ENCODE assay signal across 13 cellular contexts in genomic region chr14:99244960-99245340, GRCh38. TPM values are rescaled to one million over a fixed set of nuclear protein-coding genes. Genes with fewer than 3 reads are reported as not detected.
DNase-seq lines count a peak whose midpoint lies in the region; TF ChIP-seq lines count a peak whose summit lies in the region.
"Had no signal": no experiment of that assay in that cellular context is flagged by ENCODE, and none has a peak within 500 bp of the region (broad histone marks: within the 10 kb centered on the region; RNA-seq: fewer than 3 reads in every experiment).

No MANE protein-coding gene starts in this region.

- H3K79me2 ChIP-seq in mesendoderm (ENCODE audit: control insufficient read depth, insufficient read depth, low read length): peaks cover 51% of the 10 kb centered on the region

- H3K27me3 ChIP-seq in mesendoderm (ENCODE audit: insufficient read depth, low read length, poor library complexity) (no peaks in the 10 kb centered on the region), transverse colon (peaks cover 37% of the 10 kb centered on the region)

- intact Hi-C loops in transverse colon (cut with DNase I; ENCODE audit: low total_unique reads): no loop called here

- no peak for TF ChIP-seq POLR2A in transverse colon (IDR thresholded peaks at IDR 0.05)

- peak overlapping the region; percentile 77 for H3K18ac ChIP-seq in mesendoderm (ENCODE audit: low read length)

- H2BK15ac ChIP-seq in mesendoderm (replicated peaks; ENCODE audit: low read depth): no peak overlapping the region

- no peak overlapping the region for H3K23ac ChIP-seq in mesendoderm (ENCODE audit: low read length)

- no peak overlapping the region for H3K4me3 ChIP-seq in mesendoderm (ENCODE audit: low read length)
- H3K4me3 ChIP-seq in transverse colon: no peak overlapping the region
- H3K4me3 ChIP-seq: PC-9 had no signal

- H3K4me1 ChIP-seq in mesendoderm (ENCODE audit: control insufficient read depth, low read depth, low read length) (peaks cover 27% of the 10 kb centered on the region), transverse colon (peaks cover 0 to 16% (median 13%) of the 10 kb centered on the region in 4 donors)

- no peak for TF ChIP-seq EP300 in transverse colon (IDR thresholded peaks at IDR 0.05; ENCODE audit: low read depth)

- no peak for DNase-seq in activated naive CD4-positive, alpha-beta T cell (lab: John Stamatoyannopoulos, UW)
- DNase-seq in mesendoderm (peak; percentile 58), transverse colon (no peak), activated gamma-delta T cell (lab: John Stamatoyannopoulos, UW) (no peak), T1000 (lab: John Stamatoyannopoulos, UW) (no peak)
- no peak for DNase-seq in activated CD4-positive, CD25-positive, alpha-beta regulatory T cell treated with anti-CD3 and anti-CD28 coated beads, Interleukin-2, amount 50 U/mL, for 72 hours
- DNase-seq: central memory CD4-positive, alpha-beta T cell; left cardiac atrium; NCI-H345; PC-9; stimulated activated CD4-positive, alpha-beta T cell treated with anti-CD3 and anti-CD28 coated beads, Interleukin-15, amount 100 ng/mL, for 24 hours had no signal

- H2BK5ac ChIP-seq in mesendoderm (ENCODE audit: low read length): peak overlapping the region; percentile 81

- H3K56ac ChIP-seq in mesendoderm (ENCODE audit: low read length): peak overlapping the region; percentile 96

- H2AK5ac ChIP-seq in mesendoderm (ENCODE audit: low read length): no peak overlapping the region

- in situ Hi-C loops in transverse colon (cut with MboI; ENCODE audit: low pct_ligation_motif_present in 1 of 4, low pct_unique_long_range_greater_than_20kb in 1 of 4, low sequenced_read_pairs in 3 of 4): no loop called here

- peaks cover 7% of the 10 kb centered on the region for H3K36me3 Mint-ChIP-seq in activated naive CD4-positive, alpha-beta T cell treated with anti-CD3 and anti-CD28 coated beads, Interleukin-2, amount 50 U/mL, for 24 hours
- H3K36me3 Mint-ChIP-seq in brain: peaks cover 4% of the 10 kb centered on the region

- peaks cover 13% of the 10 kb centered on the region for H3K79me1 ChIP-seq in mesendoderm (ENCODE audit: low read length)

- H4K8ac ChIP-seq in mesendoderm (ENCODE audit: low read depth, low read length): no peak overlapping the region

- peak overlapping the region; percentile 92 for H3K4me3 Mint-ChIP-seq in activated naive CD4-positive, alpha-beta T cell treated with anti-CD3 and anti-CD28 coated beads, Interleukin-2, amount 50 U/mL, for 24 hours
- peak overlapping the region; percentile 30 to 84 (median 75) for H3K4me3 Mint-ChIP-seq in brain

- peak overlapping the region; percentile 90 for H3K9ac ChIP-seq in mesendoderm (ENCODE audit: low read length)

- peak overlapping the region; percentile 100 for H3K27ac Mint-ChIP-seq in activated naive CD4-positive, alpha-beta T cell treated with anti-CD3 and anti-CD28 coated beads, Interleukin-2, amount 50 U/mL, for 24 hours
- H3K27ac Mint-ChIP-seq in brain: peak overlapping the region in 4 of 5 experiments; percentile 70 to 90 (median 88)

- H3K36me3 ChIP-seq in mesendoderm (ENCODE audit: control insufficient read depth, insufficient read depth, low read length) (no peaks in the 10 kb centered on the region), transverse colon (no peaks in the 10 kb centered on the region)

- H2BK120ac ChIP-seq in mesendoderm (ENCODE audit: low read depth, low read length): peak overlapping the region; percentile 68

- H3K27ac ChIP-seq in mesendoderm (ENCODE audit: low read depth, low read length) (peak overlapping the region; percentile 74), transverse colon (peak overlapping the region; percentile 13 to 30 (median 20))
- H3K27ac ChIP-seq: PC-9 had no signal

- TF ChIP-seq CTCF in brain (conservative IDR thresholded peaks at IDR 0.05): no peak
- no peak for TF ChIP-seq CTCF in transverse colon (IDR thresholded peaks at IDR 0.05)

- H3K9me3 ChIP-seq in transverse colon: no peaks in the 10 kb centered on the region

- H3K4me2 ChIP-seq in mesendoderm (ENCODE audit: low read length): peak overlapping the region; percentile 49
- H3K4me2 ChIP-seq: PC-9 had no signal

- no CpG with 5 or more reads among the region's 5 CpGs for WGBS in mesendoderm (ENCODE audit: extremely low coverage, insufficient coverage, low lambda C conversion rate)
- 62 to 71% methylated on average over 4 to 5 of the region's 5 CpGs for WGBS in transverse colon (ENCODE audit: low coverage in 1 of 2), 2 donors

- H3K27me3 Mint-ChIP-seq in activated naive CD4-positive, alpha-beta T cell treated with anti-CD3 and anti-CD28 coated beads, Interleukin-2, amount 50 U/mL, for 24 hours: no peaks in the 10 kb centered on the region
- H3K27me3 Mint-ChIP-seq in brain: no peaks in the 10 kb centered on the region

- peak overlapping the region; percentile 35 for H4K5ac ChIP-seq in mesendoderm (ENCODE audit: low read length)

- no peaks in the 10 kb centered on the region for H3K9me3 Mint-ChIP-seq in activated naive CD4-positive, alpha-beta T cell treated with anti-CD3 and anti-CD28 coated beads, Interleukin-2, amount 50 U/mL, for 24 hours
- no peaks in the 10 kb centered on the region for H3K9me3 Mint-ChIP-seq in brain

- H3K4ac ChIP-seq in mesendoderm (ENCODE audit: low read depth, low read length): no peak overlapping the region

- H3K4me1 Mint-ChIP-seq in activated naive CD4-positive, alpha-beta T cell treated with anti-CD3 and anti-CD28 coated beads, Interleukin-2, amount 50 U/mL, for 24 hours: peaks cover 85% of the 10 kb centered on the region
- H3K4me1 Mint-ChIP-seq in brain: peaks cover 87% of the 10 kb centered on the region

RNA-seq across cellular contexts. Expression of gene BCL11B, which starts 27.0 kb away (rescaled TPM):
- polyA plus RNA-seq in brain (ENCODE audit: insufficient read depth, low read depth, low replicate concordance): 1.6 TPM
- 2.8 TPM for polyA plus RNA-seq in mesendoderm (2013, experiment 1 of 2)
- polyA plus RNA-seq in mesendoderm (2013, experiment 2 of 2): 2.5 TPM
- total RNA-seq in transverse colon: 1 to 10 TPM in 3 of 4 donors, under 1 TPM in 1; 0.37 to 4.8 (median 3.7) TPM
- total RNA-seq: PC-9 had no signal
